15 cellular contexts compared by ENCODE assay signal in the genomic region with DNA sequence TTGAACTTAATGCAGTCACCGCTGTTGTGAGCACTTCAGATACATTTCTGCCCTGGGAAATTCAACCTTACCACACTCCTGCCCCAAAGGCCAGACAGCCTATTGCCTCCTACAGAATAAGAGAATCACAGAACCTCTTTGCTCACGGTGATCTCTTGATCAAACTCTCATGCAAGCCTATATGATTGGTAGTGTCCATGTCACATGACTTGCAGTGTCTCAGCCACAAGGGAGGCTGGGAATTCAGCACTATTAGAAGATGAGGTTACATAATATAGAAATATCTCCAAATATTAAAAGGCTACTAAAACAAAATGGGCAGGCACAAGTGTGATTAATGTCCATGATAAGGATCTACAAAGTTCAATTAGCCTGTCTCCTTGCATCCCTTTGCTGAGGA. TPM values are rescaled to one million over a fixed set of nuclear protein-coding genes. Genes with fewer than 3 reads are reported as not detected.
DNase-seq lines count a peak whose midpoint lies in the region; ATAC-seq and TF ChIP-seq lines count a peak whose summit lies in the region.
"Had no signal": no experiment of that assay in that cellular context is flagged by ENCODE, and none has a peak within 500 bp of the region (broad histone marks: within the 10 kb centered on the region; RNA-seq: fewer than 3 reads in every experiment).

No MANE protein-coding gene starts in this region.

- no peak overlapping the region for H2AFZ ChIP-seq in SK-N-SH (ENCODE audit: low read depth)

- H3K4me3 ChIP-seq in SK-N-SH (ENCODE audit: low read depth in 2 of 2, low read length in 1 of 2): no peak overlapping the region
- no peak overlapping the region for H3K4me3 ChIP-seq in H7 (ENCODE audit: insufficient read depth, low read depth, low read length)
- H3K4me3 ChIP-seq in tibial nerve: no peak overlapping the region
- H3K4me3 ChIP-seq: BLaER1 had no signal

- 30% methylated on average over 2 of the region's 2 CpGs for WGBS in SK-N-SH (ENCODE audit: low lambda C conversion rate)
- 86 to 87% methylated on average over 2 of the region's 2 CpGs for WGBS in tibial nerve, 2 donors

- H3F3A ChIP-seq in SK-N-SH (replicated peaks; ENCODE audit: insufficient read depth): peaks cover 9% of the 10 kb centered on the region

- H3K36me3 ChIP-seq in SK-N-SH (replicated peaks in 1 of 2; ENCODE audit: control insufficient read depth in 1 of 2, insufficient read depth in 2 of 2, low read length in 1 of 2): no peaks in the 10 kb centered on the region
- no peaks in the 10 kb centered on the region for H3K36me3 ChIP-seq in H7 (replicated peaks; ENCODE audit: control insufficient read depth, insufficient read depth, low read length)
- no peaks in the 10 kb centered on the region for H3K36me3 ChIP-seq in tibial nerve
- H3K36me3 ChIP-seq: BLaER1 had no signal

- H3K9me3 ChIP-seq in SK-N-SH (no peaks in the 10 kb centered on the region), tibial nerve (no peaks in the 10 kb centered on the region)
- H3K9me3 ChIP-seq: Caco-2 had no signal

- TF ChIP-seq CTCF in SK-N-SH (IDR thresholded peaks at IDR 0.05): no peak
- no peak for TF ChIP-seq CTCF in tibial nerve (IDR thresholded peaks at IDR 0.05)

- POLR2A ChIA-PET in HEK293T (lab: Yijun Ruan, JAX) (no interaction called here), SK-N-SH (lab: Yijun Ruan, JAX) (no interaction called here)

- H3K4me1 ChIP-seq in SK-N-SH (ENCODE audit: control insufficient read depth in 1 of 2, insufficient read depth in 2 of 2, low read depth in 1 of 2, low read length in 1 of 2) (peaks cover 0 to 2% of the 10 kb centered on the region in 2 experiments; a peak in 2 of 4 replicates), tibial nerve (peaks cover 0 to 15% (median 3%) of the 10 kb centered on the region in 4 donors)
- H3K4me1 ChIP-seq: BLaER1, Caco-2 had no signal

- DNase-seq in NCI-H2107 treated with DMSO at 0.1 percent for 48 hours (lab: John Stamatoyannopoulos, UW; ENCODE audit: unreplicated experiment): peak; percentile 20
- no peak for DNase-seq in NCI-H2107 (lab: John Stamatoyannopoulos, UW)
- no peak for DNase-seq in HEK293T (ENCODE audit: extremely low spot score)
- no peak for DNase-seq in SK-N-SH
- DNase-seq in H7: no peak
- no peak for DNase-seq in tibial nerve (ENCODE audit: low spot score in 2 of 2)
- DNase-seq: 8988T; AML-193; Caco-2; CD8-positive, alpha-beta memory T cell; EL; HCEC 1CT had no signal

- H3K27me3 ChIP-seq in SK-N-SH (ENCODE audit: insufficient read depth) (no peaks in the 10 kb centered on the region), H7 (ENCODE audit: control insufficient read depth, insufficient read depth, low read length) (peaks cover 21% of the 10 kb centered on the region), tibial nerve (peaks cover 0 to 19% of the 10 kb centered on the region in 2 donors)

- no peak for TF ChIP-seq RAD21 in SK-N-SH (IDR thresholded peaks at IDR 0.05; ENCODE audit: low read length)

- H3K4me2 ChIP-seq in SK-N-SH: no peak overlapping the region
- H3K4me2 ChIP-seq: BLaER1 had no signal

- TF ChIP-seq EP300 in SK-N-SH (IDR thresholded peaks at IDR 0.05; ENCODE audit: borderline replicate concordance in 1 of 2, low read depth in 1 of 2, low read length in 1 of 2) (no peak), tibial nerve (IDR thresholded peaks at IDR 0.05) (no peak)

- no peak for ATAC-seq in GM18520 (IDR thresholded peaks at IDR 0.05; ENCODE audit: unreplicated experiment)

- no peak overlapping the region for H3K27ac ChIP-seq in SK-N-SH (ENCODE audit: low read depth in 2 of 2, low read length in 1 of 2)
- no peak overlapping the region for H3K27ac ChIP-seq in tibial nerve
- H3K27ac ChIP-seq: BLaER1 had no signal

- CTCF ChIA-PET in HEK293T (lab: Yijun Ruan, JAX) (no interaction called here), SK-N-SH (lab: Yijun Ruan, JAX) (interaction anchor here (1.0 kb wide), 1 partner anchor 25 kb away, joined by 4 read pairs; no protein-coding TSS in a partner anchor)

- H3K9ac ChIP-seq in SK-N-SH: no peak overlapping the region
- H3K9ac ChIP-seq: BLaER1 had no signal

- no peak for TF ChIP-seq POLR2A in tibial nerve (IDR thresholded peaks at IDR 0.05)

- H3K9me2 ChIP-seq in SK-N-SH: no peaks in the 10 kb centered on the region

- H4K20me1 ChIP-seq in SK-N-SH (ENCODE audit: insufficient read depth): no peaks in the 10 kb centered on the region
- H4K20me1 ChIP-seq: BLaER1 had no signal

- no peaks in the 10 kb centered on the region for H3K79me2 ChIP-seq in SK-N-SH (ENCODE audit: insufficient read depth)

TF ChIP-seq in HEK293T, 16 proteins besides CTCF, POLR2A, EP300 and RAD21:
- TF ChIP-seq ZNF384 (IDR thresholded peaks at IDR 0.05): no peak
- TF ChIP-seq, protein P1, sequence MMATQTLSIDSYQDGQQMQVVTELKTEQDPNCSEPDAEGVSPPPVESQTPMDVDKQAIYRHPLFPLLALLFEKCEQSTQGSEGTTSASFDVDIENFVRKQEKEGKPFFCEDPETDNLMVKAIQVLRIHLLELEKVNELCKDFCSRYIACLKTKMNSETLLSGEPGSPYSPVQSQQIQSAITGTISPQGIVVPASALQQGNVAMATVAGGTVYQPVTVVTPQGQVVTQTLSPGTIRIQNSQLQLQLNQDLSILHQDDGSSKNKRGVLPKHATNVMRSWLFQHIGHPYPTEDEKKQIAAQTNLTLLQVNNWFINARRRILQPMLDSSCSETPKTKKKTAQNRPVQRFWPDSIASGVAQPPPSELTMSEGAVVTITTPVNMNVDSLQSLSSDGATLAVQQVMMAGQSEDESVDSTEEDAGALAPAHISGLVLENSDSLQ (IDR thresholded peaks at IDR 0.05): 0 out of 2 replicates have a peak, but pooled peaks have one; percentile 5

TF ChIP-seq in SK-N-SH, 30 proteins besides CTCF, POLR2A, EP300 and RAD21:
- TF ChIP-seq, protein P2, sequence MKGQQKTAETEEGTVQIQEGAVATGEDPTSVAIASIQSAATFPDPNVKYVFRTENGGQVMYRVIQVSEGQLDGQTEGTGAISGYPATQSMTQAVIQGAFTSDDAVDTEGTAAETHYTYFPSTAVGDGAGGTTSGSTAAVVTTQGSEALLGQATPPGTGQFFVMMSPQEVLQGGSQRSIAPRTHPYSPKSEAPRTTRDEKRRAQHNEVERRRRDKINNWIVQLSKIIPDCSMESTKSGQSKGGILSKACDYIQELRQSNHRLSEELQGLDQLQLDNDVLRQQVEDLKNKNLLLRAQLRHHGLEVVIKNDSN (IDR thresholded peaks at IDR 0.05; ENCODE audit: borderline replicate concordance, low read depth): peak; percentile 50; the same call in 1 of the 2 replicates
- TF ChIP-seq GATA2 (CRISPR knock-in tag; IDR thresholded peaks at IDR 0.05) (no peak), YY1 (IDR thresholded peaks at IDR 0.05; ENCODE audit: low read depth) (no peak), RFX5 (IDR thresholded peaks at IDR 0.05; ENCODE audit: low read length) (no peak), NFIC (IDR thresholded peaks at IDR 0.05; ENCODE audit: borderline replicate concordance) (no peak), MEF2A (IDR thresholded peaks at IDR 0.05; ENCODE audit: borderline replicate concordance, low read depth) (no peak)
- TF ChIP-seq, protein P3, sequence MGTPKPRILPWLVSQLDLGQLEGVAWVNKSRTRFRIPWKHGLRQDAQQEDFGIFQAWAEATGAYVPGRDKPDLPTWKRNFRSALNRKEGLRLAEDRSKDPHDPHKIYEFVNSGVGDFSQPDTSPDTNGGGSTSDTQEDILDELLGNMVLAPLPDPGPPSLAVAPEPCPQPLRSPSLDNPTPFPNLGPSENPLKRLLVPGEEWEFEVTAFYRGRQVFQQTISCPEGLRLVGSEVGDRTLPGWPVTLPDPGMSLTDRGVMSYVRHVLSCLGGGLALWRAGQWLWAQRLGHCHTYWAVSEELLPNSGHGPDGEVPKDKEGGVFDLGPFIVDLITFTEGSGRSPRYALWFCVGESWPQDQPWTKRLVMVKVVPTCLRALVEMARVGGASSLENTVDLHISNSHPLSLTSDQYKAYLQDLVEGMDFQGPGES (IDR thresholded peaks at IDR 0.05; ENCODE audit: low read depth, low read length): no peak
- TF ChIP-seq, protein P4, sequence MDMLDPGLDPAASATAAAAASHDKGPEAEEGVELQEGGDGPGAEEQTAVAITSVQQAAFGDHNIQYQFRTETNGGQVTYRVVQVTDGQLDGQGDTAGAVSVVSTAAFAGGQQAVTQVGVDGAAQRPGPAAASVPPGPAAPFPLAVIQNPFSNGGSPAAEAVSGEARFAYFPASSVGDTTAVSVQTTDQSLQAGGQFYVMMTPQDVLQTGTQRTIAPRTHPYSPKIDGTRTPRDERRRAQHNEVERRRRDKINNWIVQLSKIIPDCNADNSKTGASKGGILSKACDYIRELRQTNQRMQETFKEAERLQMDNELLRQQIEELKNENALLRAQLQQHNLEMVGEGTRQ (IDR thresholded peaks at IDR 0.05; ENCODE audit: borderline replicate concordance, low read depth, low read length): no peak

RNA-seq across cellular contexts. Expression of a gene that starts 3.8 kb away (rescaled TPM):
- 22.2 and 25.4 TPM in 2 replicates for polyA plus RNA-seq in SK-N-SH (2012; rRNA removed)
- polyA plus RNA-seq in SK-N-SH (2012; cell fraction: cytosol; rRNA removed): 26.6 and 26.8 TPM in 2 replicates
- 15.3 and 18.2 TPM in 2 replicates for polyA plus RNA-seq in SK-N-SH (2012; cell fraction: nucleus; rRNA removed)
- total RNA-seq in H7 (2014; rRNA removed; shearing (Covaris generic)): 9.4 and 18.3 TPM in 2 replicates
- total RNA-seq in tibial nerve: 100 to 1,000 TPM in 1 of 4 donors, 10 to 100 TPM in 3; 38.5 to 105 (median 59.1) TPM
- total RNA-seq: CD8-positive, alpha-beta memory T cell had no signal
- polyA plus RNA-seq: CD8-positive, alpha-beta memory T cell; IgD-negative memory B cell had no signal
